Comparison of ENCODE assay signal across 1 cellular context in the genomic region with DNA sequence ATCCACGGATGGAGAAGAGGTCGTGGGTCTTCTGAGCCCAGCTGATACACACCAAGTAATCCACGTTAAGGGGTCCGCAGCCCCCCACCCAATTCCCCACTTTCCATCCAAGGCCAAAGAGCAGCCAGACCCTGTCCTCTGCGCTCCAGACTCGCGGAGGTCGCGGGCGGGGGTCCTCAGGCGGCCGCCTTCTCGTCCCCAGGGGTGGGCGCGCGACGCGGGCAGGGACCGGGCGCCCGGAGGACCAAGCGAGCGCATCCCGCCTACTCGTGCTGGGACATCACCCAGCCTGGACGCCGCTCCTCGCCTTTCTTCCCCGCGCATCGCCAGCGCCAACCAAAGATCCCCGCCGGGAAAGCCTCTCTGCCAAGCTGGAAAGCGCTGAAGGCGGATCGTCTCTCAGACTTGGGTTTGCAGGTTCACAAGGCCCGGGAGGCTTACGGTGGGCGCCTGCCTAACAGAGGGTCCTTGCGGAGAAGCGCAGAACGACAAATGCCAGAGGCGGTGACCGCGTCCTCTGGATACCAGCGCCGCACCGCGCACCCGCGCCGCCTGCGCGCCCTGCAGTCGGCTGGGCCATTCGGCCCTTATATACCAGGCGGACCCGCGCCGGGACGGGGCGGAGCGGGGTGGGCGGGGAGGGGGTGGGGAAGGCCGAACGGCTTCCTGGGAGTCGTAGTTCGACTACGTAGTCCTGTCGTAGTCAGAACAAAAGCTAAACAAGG.
TF ChIP-seq lines count a peak whose summit lies in the region.

No MANE protein-coding gene starts in this region.

TF ChIP-seq in HepG2, 621 proteins besides CTCF, POLR2A, EP300 and RAD21 (continued from another document and continues in another):
- TF ChIP-seq, protein P1, sequence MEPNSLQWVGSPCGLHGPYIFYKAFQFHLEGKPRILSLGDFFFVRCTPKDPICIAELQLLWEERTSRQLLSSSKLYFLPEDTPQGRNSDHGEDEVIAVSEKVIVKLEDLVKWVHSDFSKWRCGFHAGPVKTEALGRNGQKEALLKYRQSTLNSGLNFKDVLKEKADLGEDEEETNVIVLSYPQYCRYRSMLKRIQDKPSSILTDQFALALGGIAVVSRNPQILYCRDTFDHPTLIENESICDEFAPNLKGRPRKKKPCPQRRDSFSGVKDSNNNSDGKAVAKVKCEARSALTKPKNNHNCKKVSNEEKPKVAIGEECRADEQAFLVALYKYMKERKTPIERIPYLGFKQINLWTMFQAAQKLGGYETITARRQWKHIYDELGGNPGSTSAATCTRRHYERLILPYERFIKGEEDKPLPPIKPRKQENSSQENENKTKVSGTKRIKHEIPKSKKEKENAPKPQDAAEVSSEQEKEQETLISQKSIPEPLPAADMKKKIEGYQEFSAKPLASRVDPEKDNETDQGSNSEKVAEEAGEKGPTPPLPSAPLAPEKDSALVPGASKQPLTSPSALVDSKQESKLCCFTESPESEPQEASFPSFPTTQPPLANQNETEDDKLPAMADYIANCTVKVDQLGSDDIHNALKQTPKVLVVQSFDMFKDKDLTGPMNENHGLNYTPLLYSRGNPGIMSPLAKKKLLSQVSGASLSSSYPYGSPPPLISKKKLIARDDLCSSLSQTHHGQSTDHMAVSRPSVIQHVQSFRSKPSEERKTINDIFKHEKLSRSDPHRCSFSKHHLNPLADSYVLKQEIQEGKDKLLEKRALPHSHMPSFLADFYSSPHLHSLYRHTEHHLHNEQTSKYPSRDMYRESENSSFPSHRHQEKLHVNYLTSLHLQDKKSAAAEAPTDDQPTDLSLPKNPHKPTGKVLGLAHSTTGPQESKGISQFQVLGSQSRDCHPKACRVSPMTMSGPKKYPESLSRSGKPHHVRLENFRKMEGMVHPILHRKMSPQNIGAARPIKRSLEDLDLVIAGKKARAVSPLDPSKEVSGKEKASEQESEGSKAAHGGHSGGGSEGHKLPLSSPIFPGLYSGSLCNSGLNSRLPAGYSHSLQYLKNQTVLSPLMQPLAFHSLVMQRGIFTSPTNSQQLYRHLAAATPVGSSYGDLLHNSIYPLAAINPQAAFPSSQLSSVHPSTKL (CRISPR knock-in tag; IDR thresholded peaks at IDR 0.05) = peak; percentile 83
- TF ChIP-seq ADNP (CRISPR knock-in tag; IDR thresholded peaks at IDR 0.05) (no peak), KAT8 (CRISPR knock-in tag; IDR thresholded peaks at IDR 0.05) (peak; percentile 82), JUND (CRISPR knock-in tag; IDR thresholded peaks at IDR 0.05) (no peak), HOXA5 (CRISPR knock-in tag; IDR thresholded peaks at IDR 0.05) (peak; percentile 93), RFX3 (CRISPR knock-in tag; IDR thresholded peaks at IDR 0.05) (no peak; the same call in 1 of the 2 replicates), SCMH1 (CRISPR knock-in tag; IDR thresholded peaks at IDR 0.05; ENCODE audit: borderline replicate concordance) (no peak), ZNF614 (CRISPR knock-in tag; IDR thresholded peaks at IDR 0.05; ENCODE audit: borderline replicate concordance) (peak; percentile 94), ZFP37 (CRISPR knock-in tag; IDR thresholded peaks at IDR 0.05; ENCODE audit: borderline replicate concordance) (peak; percentile 65), NFATC3 (CRISPR knock-in tag; IDR thresholded peaks at IDR 0.05) (0 out of 2 replicates have a peak, but pooled peaks have one; percentile 76), NONO (IDR thresholded peaks at IDR 0.05) (no peak), NONO (CRISPR knock-in tag; conservative IDR thresholded peaks at IDR 0.05) (peak; percentile 82), HDAC1 (CRISPR knock-in tag; IDR thresholded peaks at IDR 0.05) (peak; percentile 88), ZBTB3 (CRISPR knock-in tag; IDR thresholded peaks at IDR 0.05; ENCODE audit: borderline replicate concordance, low read depth) (peak; percentile 42; the same call in 1 of the 2 replicates), MBNL3 (CRISPR knock-in tag; conservative IDR thresholded peaks at IDR 0.05) (0 out of 2 replicates have a peak, but pooled peaks have one; percentile 35), ZNF274 (CRISPR knock-in tag; IDR thresholded peaks at IDR 0.05) (peak; percentile 77; the same call in 1 of the 2 replicates), LCORL (IDR thresholded peaks at IDR 0.05) (no peak), LCORL (CRISPR knock-in tag; IDR thresholded peaks at IDR 0.05) (peak; percentile 86), ZFP36L2 (CRISPR knock-in tag; IDR thresholded peaks at IDR 0.05) (peak; percentile 85; the same call in 1 of the 2 replicates), SNRNP70 (IDR thresholded peaks at IDR 0.05; ENCODE audit: low read depth, low read length) (no peak), JDP2 (CRISPR knock-in tag; IDR thresholded peaks at IDR 0.05; ENCODE audit: borderline replicate concordance) (no peak), NR2C2 (CRISPR knock-in tag; IDR thresholded peaks at IDR 0.05; ENCODE audit: borderline replicate concordance) (peak; percentile 41), ZNF17 (CRISPR knock-in tag; IDR thresholded peaks at IDR 0.05) (peak; percentile 70; the same call in 1 of the 2 replicates), ZNF451 (CRISPR knock-in tag; IDR thresholded peaks at IDR 0.05) (peak; percentile 80), NFRKB (IDR thresholded peaks at IDR 0.05) (no peak), CREM (IDR thresholded peaks at IDR 0.05) (peak; percentile 16; the same call in 1 of the 2 replicates), CREM (CRISPR knock-in tag; IDR thresholded peaks at IDR 0.05) (no peak), ZNF33A (CRISPR knock-in tag; IDR thresholded peaks at IDR 0.05; ENCODE audit: borderline replicate concordance) (no peak), FOXA1 (IDR thresholded peaks at IDR 0.05) (no peak), FOXA1 (CRISPR knock-in tag; IDR thresholded peaks at IDR 0.05) (peak; percentile 47; the same call in 1 of the 2 replicates), NAIF1 (CRISPR knock-in tag; IDR thresholded peaks at IDR 0.05; ENCODE audit: borderline replicate concordance) (peak; percentile 86; the same call in 1 of the 2 replicates), FOSL2 (CRISPR knock-in tag; IDR thresholded peaks at IDR 0.05) (peak; percentile 65), PHF8 (CRISPR knock-in tag; IDR thresholded peaks at IDR 0.05) (peak; percentile 84)
- TF ChIP-seq, protein P2, sequence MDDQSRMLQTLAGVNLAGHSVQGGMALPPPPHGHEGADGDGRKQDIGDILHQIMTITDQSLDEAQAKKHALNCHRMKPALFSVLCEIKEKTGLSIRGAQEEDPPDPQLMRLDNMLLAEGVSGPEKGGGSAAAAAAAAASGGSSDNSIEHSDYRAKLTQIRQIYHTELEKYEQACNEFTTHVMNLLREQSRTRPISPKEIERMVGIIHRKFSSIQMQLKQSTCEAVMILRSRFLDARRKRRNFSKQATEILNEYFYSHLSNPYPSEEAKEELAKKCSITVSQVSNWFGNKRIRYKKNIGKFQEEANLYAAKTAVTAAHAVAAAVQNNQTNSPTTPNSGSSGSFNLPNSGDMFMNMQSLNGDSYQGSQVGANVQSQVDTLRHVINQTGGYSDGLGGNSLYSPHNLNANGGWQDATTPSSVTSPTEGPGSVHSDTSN (CRISPR knock-in tag; IDR thresholded peaks at IDR 0.05; ENCODE audit: borderline replicate concordance) = no peak
- TF ChIP-seq, protein P3, sequence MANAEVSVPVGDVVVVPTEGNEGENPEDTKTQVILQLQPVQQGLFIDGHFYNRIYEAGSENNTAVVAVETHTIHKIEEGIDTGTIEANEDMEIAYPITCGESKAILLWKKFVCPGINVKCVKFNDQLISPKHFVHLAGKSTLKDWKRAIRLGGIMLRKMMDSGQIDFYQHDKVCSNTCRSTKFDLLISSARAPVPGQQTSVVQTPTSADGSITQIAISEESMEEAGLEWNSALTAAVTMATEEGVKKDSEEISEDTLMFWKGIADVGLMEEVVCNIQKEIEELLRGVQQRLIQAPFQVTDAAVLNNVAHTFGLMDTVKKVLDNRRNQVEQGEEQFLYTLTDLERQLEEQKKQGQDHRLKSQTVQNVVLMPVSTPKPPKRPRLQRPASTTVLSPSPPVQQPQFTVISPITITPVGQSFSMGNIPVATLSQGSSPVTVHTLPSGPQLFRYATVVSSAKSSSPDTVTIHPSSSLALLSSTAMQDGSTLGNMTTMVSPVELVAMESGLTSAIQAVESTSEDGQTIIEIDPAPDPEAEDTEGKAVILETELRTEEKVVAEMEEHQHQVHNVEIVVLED (CRISPR knock-in tag; IDR thresholded peaks at IDR 0.05; ENCODE audit: borderline replicate concordance) = no peak; the same call in 1 of the 2 replicates
- TF ChIP-seq, protein P4, sequence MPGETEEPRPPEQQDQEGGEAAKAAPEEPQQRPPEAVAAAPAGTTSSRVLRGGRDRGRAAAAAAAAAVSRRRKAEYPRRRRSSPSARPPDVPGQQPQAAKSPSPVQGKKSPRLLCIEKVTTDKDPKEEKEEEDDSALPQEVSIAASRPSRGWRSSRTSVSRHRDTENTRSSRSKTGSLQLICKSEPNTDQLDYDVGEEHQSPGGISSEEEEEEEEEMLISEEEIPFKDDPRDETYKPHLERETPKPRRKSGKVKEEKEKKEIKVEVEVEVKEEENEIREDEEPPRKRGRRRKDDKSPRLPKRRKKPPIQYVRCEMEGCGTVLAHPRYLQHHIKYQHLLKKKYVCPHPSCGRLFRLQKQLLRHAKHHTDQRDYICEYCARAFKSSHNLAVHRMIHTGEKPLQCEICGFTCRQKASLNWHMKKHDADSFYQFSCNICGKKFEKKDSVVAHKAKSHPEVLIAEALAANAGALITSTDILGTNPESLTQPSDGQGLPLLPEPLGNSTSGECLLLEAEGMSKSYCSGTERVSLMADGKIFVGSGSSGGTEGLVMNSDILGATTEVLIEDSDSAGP (CRISPR knock-in tag; IDR thresholded peaks at IDR 0.05; ENCODE audit: borderline replicate concordance) = peak; percentile 91
- TF ChIP-seq, protein P5, sequence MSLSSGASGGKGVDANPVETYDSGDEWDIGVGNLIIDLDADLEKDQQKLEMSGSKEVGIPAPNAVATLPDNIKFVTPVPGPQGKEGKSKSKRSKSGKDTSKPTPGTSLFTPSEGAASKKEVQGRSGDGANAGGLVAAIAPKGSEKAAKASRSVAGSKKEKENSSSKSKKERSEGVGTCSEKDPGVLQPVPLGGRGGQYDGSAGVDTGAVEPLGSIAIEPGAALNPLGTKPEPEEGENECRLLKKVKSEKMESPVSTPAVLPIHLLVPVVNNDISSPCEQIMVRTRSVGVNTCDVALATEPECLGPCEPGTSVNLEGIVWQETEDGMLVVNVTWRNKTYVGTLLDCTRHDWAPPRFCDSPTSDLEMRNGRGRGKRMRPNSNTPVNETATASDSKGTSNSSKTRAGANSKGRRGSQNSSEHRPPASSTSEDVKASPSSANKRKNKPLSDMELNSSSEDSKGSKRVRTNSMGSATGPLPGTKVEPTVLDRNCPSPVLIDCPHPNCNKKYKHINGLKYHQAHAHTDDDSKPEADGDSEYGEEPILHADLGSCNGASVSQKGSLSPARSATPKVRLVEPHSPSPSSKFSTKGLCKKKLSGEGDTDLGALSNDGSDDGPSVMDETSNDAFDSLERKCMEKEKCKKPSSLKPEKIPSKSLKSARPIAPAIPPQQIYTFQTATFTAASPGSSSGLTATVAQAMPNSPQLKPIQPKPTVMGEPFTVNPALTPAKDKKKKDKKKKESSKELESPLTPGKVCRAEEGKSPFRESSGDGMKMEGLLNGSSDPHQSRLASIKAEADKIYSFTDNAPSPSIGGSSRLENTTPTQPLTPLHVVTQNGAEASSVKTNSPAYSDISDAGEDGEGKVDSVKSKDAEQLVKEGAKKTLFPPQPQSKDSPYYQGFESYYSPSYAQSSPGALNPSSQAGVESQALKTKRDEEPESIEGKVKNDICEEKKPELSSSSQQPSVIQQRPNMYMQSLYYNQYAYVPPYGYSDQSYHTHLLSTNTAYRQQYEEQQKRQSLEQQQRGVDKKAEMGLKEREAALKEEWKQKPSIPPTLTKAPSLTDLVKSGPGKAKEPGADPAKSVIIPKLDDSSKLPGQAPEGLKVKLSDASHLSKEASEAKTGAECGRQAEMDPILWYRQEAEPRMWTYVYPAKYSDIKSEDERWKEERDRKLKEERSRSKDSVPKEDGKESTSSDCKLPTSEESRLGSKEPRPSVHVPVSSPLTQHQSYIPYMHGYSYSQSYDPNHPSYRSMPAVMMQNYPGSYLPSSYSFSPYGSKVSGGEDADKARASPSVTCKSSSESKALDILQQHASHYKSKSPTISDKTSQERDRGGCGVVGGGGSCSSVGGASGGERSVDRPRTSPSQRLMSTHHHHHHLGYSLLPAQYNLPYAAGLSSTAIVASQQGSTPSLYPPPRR (CRISPR knock-in tag; IDR thresholded peaks at IDR 0.05; ENCODE audit: borderline replicate concordance) = peak; percentile 31
- TF ChIP-seq, protein P6, sequence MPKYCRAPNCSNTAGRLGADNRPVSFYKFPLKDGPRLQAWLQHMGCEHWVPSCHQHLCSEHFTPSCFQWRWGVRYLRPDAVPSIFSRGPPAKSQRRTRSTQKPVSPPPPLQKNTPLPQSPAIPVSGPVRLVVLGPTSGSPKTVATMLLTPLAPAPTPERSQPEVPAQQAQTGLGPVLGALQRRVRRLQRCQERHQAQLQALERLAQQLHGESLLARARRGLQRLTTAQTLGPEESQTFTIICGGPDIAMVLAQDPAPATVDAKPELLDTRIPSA (CRISPR knock-in tag; IDR thresholded peaks at IDR 0.05; ENCODE audit: borderline replicate concordance) = peak; percentile 95
- TF ChIP-seq, protein P7, sequence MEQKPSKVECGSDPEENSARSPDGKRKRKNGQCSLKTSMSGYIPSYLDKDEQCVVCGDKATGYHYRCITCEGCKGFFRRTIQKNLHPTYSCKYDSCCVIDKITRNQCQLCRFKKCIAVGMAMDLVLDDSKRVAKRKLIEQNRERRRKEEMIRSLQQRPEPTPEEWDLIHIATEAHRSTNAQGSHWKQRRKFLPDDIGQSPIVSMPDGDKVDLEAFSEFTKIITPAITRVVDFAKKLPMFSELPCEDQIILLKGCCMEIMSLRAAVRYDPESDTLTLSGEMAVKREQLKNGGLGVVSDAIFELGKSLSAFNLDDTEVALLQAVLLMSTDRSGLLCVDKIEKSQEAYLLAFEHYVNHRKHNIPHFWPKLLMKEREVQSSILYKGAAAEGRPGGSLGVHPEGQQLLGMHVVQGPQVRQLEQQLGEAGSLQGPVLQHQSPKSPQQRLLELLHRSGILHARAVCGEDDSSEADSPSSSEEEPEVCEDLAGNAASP (CRISPR knock-in tag; IDR thresholded peaks at IDR 0.05; ENCODE audit: borderline replicate concordance) = peak; percentile 91
- TF ChIP-seq, protein P8, sequence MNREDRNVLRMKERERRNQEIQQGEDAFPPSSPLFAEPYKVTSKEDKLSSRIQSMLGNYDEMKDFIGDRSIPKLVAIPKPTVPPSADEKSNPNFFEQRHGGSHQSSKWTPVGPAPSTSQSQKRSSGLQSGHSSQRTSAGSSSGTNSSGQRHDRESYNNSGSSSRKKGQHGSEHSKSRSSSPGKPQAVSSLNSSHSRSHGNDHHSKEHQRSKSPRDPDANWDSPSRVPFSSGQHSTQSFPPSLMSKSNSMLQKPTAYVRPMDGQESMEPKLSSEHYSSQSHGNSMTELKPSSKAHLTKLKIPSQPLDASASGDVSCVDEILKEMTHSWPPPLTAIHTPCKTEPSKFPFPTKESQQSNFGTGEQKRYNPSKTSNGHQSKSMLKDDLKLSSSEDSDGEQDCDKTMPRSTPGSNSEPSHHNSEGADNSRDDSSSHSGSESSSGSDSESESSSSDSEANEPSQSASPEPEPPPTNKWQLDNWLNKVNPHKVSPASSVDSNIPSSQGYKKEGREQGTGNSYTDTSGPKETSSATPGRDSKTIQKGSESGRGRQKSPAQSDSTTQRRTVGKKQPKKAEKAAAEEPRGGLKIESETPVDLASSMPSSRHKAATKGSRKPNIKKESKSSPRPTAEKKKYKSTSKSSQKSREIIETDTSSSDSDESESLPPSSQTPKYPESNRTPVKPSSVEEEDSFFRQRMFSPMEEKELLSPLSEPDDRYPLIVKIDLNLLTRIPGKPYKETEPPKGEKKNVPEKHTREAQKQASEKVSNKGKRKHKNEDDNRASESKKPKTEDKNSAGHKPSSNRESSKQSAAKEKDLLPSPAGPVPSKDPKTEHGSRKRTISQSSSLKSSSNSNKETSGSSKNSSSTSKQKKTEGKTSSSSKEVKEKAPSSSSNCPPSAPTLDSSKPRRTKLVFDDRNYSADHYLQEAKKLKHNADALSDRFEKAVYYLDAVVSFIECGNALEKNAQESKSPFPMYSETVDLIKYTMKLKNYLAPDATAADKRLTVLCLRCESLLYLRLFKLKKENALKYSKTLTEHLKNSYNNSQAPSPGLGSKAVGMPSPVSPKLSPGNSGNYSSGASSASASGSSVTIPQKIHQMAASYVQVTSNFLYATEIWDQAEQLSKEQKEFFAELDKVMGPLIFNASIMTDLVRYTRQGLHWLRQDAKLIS (CRISPR knock-in tag; IDR thresholded peaks at IDR 0.05) = peak; percentile 83
